In genomic region chr5:121399879-121400278, GRCh38 we compare ENCODE assay signal across 15 cellular contexts.
DNase-seq lines count a peak whose midpoint lies in the region; ATAC-seq, FAIRE-seq and TF ChIP-seq lines count a peak whose summit lies in the region.
"Had no signal": no experiment of that assay in that cellular context is flagged by ENCODE, and none has a peak within 500 bp of the region (broad histone marks: within the 10 kb centered on the region; RNA-seq: fewer than 3 reads in every experiment).

No MANE protein-coding gene starts in this region.

- no peaks in the 10 kb centered on the region for H3K4me1 ChIP-seq in mucosa of descending colon (ENCODE audit: low read depth)
- H3K4me1 ChIP-seq: pancreas had no signal

- no peak for DNase-seq in GM12891 (ENCODE audit: insufficient read length, low spot score)
- DNase-seq in HEK293T (ENCODE audit: extremely low spot score) = no peak
- DNase-seq in mucosa of descending colon = no peak
- no peak for DNase-seq in activated naive CD4-positive, alpha-beta T cell treated with anti-CD3 and anti-CD28 coated beads, Interleukin-2, amount 50 U/mL, for 16 hours
- DNase-seq in central memory CD4-positive, alpha-beta T cell = no peak
- DNase-seq: activated CD4-positive, alpha-beta T cell treated with anti-CD3 and anti-CD28 coated beads, Interleukin-2, amount 50 U/mL, for 4 hours; dorsolateral prefrontal cortex; H7; NCI-H1105 treated with DMSO at 0.1 percent for 48 hours; NCI-H524; pancreas had no signal

- peak; percentile 48 for FAIRE-seq in GM12891 (lab: Jason Lieb, UNC)
- FAIRE-seq: D721Med, pancreas had no signal

- intact Hi-C loops in mucosa of descending colon (cut with DNase I, micrococcal nuclease) = no loop called here

- H3K9me3 ChIP-seq in mucosa of descending colon = no peaks in the 10 kb centered on the region
- H3K9me3 ChIP-seq: pancreas had no signal

- ATAC-seq in GM19468 (IDR thresholded peaks at IDR 0.05; ENCODE audit: extremely low read depth, unreplicated experiment) (peak; percentile 33), HG02840 (IDR thresholded peaks at IDR 0.05; ENCODE audit: low FRiP score, unreplicated experiment) (peak; percentile 68), HG03439 (IDR thresholded peaks at IDR 0.05; ENCODE audit: unreplicated experiment) (peak; percentile 86), mucosa of descending colon (no peak)
- ATAC-seq: pancreas had no signal

- H3K36me3 ChIP-seq in mucosa of descending colon (ENCODE audit: low read depth) = no peaks in the 10 kb centered on the region
- H3K36me3 ChIP-seq: pancreas had no signal

- no peak for TF ChIP-seq POLR2A in GM12891 (IDR thresholded peaks at IDR 0.05; ENCODE audit: low read depth, low read length)

- H3K4me3 ChIP-seq in mucosa of descending colon = no peak overlapping the region
- H3K4me3 ChIP-seq: dorsolateral prefrontal cortex, pancreas had no signal

- TF ChIP-seq CTCF in mucosa of descending colon (IDR thresholded peaks at IDR 0.05) = no peak

- POLR2A ChIA-PET in HEK293T (lab: Yijun Ruan, JAX) = no interaction called here

- CTCF ChIA-PET in HEK293T (lab: Yijun Ruan, JAX) = no interaction called here

TF ChIP-seq in GM12891, 5 proteins besides CTCF, POLR2A, EP300 and RAD21:
- TF ChIP-seq TAF1 (IDR thresholded peaks at IDR 0.05; ENCODE audit: low read depth, low read length) (no peak), POLR2AphosphoS5 (IDR thresholded peaks at IDR 0.05; ENCODE audit: low read depth, low read length) (no peak), POU2F2 (IDR thresholded peaks at IDR 0.05; ENCODE audit: low read depth, low read length) (no peak), SPI1 (IDR thresholded peaks at IDR 0.05; ENCODE audit: low read depth, low read length) (no peak; the same call in 1 of the 2 replicates), PAX5 (IDR thresholded peaks at IDR 0.05; ENCODE audit: insufficient read depth, low read length, severe bottlenecking) (no peak)
TF ChIP-seq in GM12891: peak in this region for 0.

TF ChIP-seq in HEK293T, 16 proteins besides CTCF, POLR2A, EP300 and RAD21:
- TF ChIP-seq BHLHE40 (IDR thresholded peaks at IDR 0.05; ENCODE audit: borderline replicate concordance) (no peak), HDGF (IDR thresholded peaks at IDR 0.05; ENCODE audit: borderline replicate concordance) (no peak)
